Comparison of ENCODE assay signal across 14 cellular contexts in genomic region chr2:55565613-55566012, GRCh38. TPM values are rescaled to one million over a fixed set of nuclear protein-coding genes. Genes with fewer than 3 reads are reported as not detected.
A peak's percentile ranks its signal among the peaks of the same experiment; 100 is the strongest.
DNase-seq lines count a peak whose midpoint lies in the region; ATAC-seq and TF ChIP-seq lines count a peak whose summit lies in the region.
"Had no signal": no experiment of that assay in that cellular context is flagged by ENCODE, and none has a peak within 500 bp of the region (broad histone marks: within the 10 kb centered on the region; RNA-seq: fewer than 3 reads in every experiment).

No MANE protein-coding gene starts in this region.

- H4K8ac ChIP-seq in trophoblast cell (ENCODE audit: low read depth, low read length) = no peak overlapping the region

- no peak overlapping the region for H3K4me3 Mint-ChIP-seq in activated CD4-positive, alpha-beta T cell treated with anti-CD3 and anti-CD28 coated beads, Interleukin-2, amount 10 ng/mL, durations not matched to agents 24 days and 14 days
- H3K4me3 Mint-ChIP-seq in natural killer cell = no peak overlapping the region
- H3K4me3 Mint-ChIP-seq in natural killer cell treated with Interleukin-12 subunit alpha and Interleukin-12 subunit beta and Interleukin-15 and Interleukin-18, amount 100 ng/mL, for 72 hours = no peak overlapping the region
- H3K4me3 Mint-ChIP-seq in activated naive CD8-positive, alpha-beta T cell treated with anti-CD3 and anti-CD28 coated beads, Interleukin-2, amount 10 ng/mL, durations not matched to agents 7 days and 5 days = no peak overlapping the region

- no peaks in the 10 kb centered on the region for H3K27me3 ChIP-seq in trophoblast cell (ENCODE audit: insufficient read depth, low read length)
- H3K27me3 ChIP-seq: BLaER1 treated with 17β-estradiol and CSF1 and Interleukin-3, amounts not matched to agents 10 nM and 100 nM had no signal

- peaks cover 5% of the 10 kb centered on the region for H3K9me3 Mint-ChIP-seq in activated CD4-positive, alpha-beta T cell treated with anti-CD3 and anti-CD28 coated beads, Interleukin-2, amount 10 ng/mL, durations not matched to agents 24 days and 14 days
- no peaks in the 10 kb centered on the region for H3K9me3 Mint-ChIP-seq in natural killer cell
- no peaks in the 10 kb centered on the region for H3K9me3 Mint-ChIP-seq in natural killer cell treated with Interleukin-12 subunit alpha and Interleukin-12 subunit beta and Interleukin-15 and Interleukin-18, amount 100 ng/mL, for 72 hours
- H3K9me3 Mint-ChIP-seq in activated naive CD8-positive, alpha-beta T cell treated with anti-CD3 and anti-CD28 coated beads, Interleukin-2, amount 10 ng/mL, durations not matched to agents 7 days and 5 days = peaks cover 9% of the 10 kb centered on the region

- no peaks in the 10 kb centered on the region for H3K79me2 ChIP-seq in trophoblast cell (ENCODE audit: control insufficient read depth, insufficient read depth, low read length, poor library complexity)

- no peak overlapping the region for H2AK5ac ChIP-seq in trophoblast cell (ENCODE audit: low read length)

- H2BK120ac ChIP-seq in trophoblast cell (ENCODE audit: insufficient read depth, low read length, poor library complexity) = no peak overlapping the region

- H3K27ac Mint-ChIP-seq in activated CD4-positive, alpha-beta T cell treated with anti-CD3 and anti-CD28 coated beads, Interleukin-2, amount 10 ng/mL, durations not matched to agents 24 days and 14 days = peak overlapping the region; percentile 41
- peak overlapping the region; percentile 8 to 64 for H3K27ac Mint-ChIP-seq in natural killer cell
- H3K27ac Mint-ChIP-seq in natural killer cell treated with Interleukin-12 subunit alpha and Interleukin-12 subunit beta and Interleukin-15 and Interleukin-18, amount 100 ng/mL, for 72 hours = no peak overlapping the region
- H3K27ac Mint-ChIP-seq in activated naive CD8-positive, alpha-beta T cell treated with anti-CD3 and anti-CD28 coated beads, Interleukin-2, amount 10 ng/mL, durations not matched to agents 7 days and 5 days = peak overlapping the region; percentile 18

- no peaks in the 10 kb centered on the region for H3K27me3 Mint-ChIP-seq in activated CD4-positive, alpha-beta T cell treated with anti-CD3 and anti-CD28 coated beads, Interleukin-2, amount 10 ng/mL, durations not matched to agents 24 days and 14 days
- H3K27me3 Mint-ChIP-seq in natural killer cell (ENCODE audit: low read depth in 2 of 2) = no peaks in the 10 kb centered on the region
- H3K27me3 Mint-ChIP-seq in natural killer cell treated with Interleukin-12 subunit alpha and Interleukin-12 subunit beta and Interleukin-15 and Interleukin-18, amount 100 ng/mL, for 72 hours = no peaks in the 10 kb centered on the region
- no peaks in the 10 kb centered on the region for H3K27me3 Mint-ChIP-seq in activated naive CD8-positive, alpha-beta T cell treated with anti-CD3 and anti-CD28 coated beads, Interleukin-2, amount 10 ng/mL, durations not matched to agents 7 days and 5 days

- no peak overlapping the region for H3K14ac ChIP-seq in trophoblast cell (ENCODE audit: low read length)

- peaks cover 27 to 28% of the 10 kb centered on the region in 2 experiments for H3K36me3 ChIP-seq in trophoblast cell (ENCODE audit: control insufficient read depth in 1 of 2, insufficient read depth in 2 of 2, low read length in 2 of 2)

- peaks cover 6% of the 10 kb centered on the region for H3K9me3 ChIP-seq in trophoblast cell (ENCODE audit: insufficient read depth, low read depth, low read length)

- no peak overlapping the region for H3K23ac ChIP-seq in trophoblast cell (ENCODE audit: low read length)

- no peak overlapping the region for H3K4me2 ChIP-seq in trophoblast cell (ENCODE audit: low read length)
- H3K4me2 ChIP-seq: BLaER1 treated with 17β-estradiol and CSF1 and Interleukin-3, amounts not matched to agents 10 nM and 100 nM had no signal

- H3K4me1 ChIP-seq in trophoblast cell (ENCODE audit: control insufficient read depth in 1 of 2, insufficient read depth in 2 of 2, low read length in 2 of 2) = no peaks in the 10 kb centered on the region
- H3K4me1 ChIP-seq: BLaER1 treated with 17β-estradiol and CSF1 and Interleukin-3, amounts not matched to agents 10 nM and 100 nM had no signal

- no peak for ATAC-seq in natural killer cell
- ATAC-seq in natural killer cell treated with Interleukin-12 subunit alpha and Interleukin-12 subunit beta and Interleukin-15 and Interleukin-18, amount 100 ng/mL, for 72 hours = no peak
- peak; percentile 39 for ATAC-seq in activated naive CD8-positive, alpha-beta T cell treated with anti-CD3 and anti-CD28 coated beads, Interleukin-2, amount 10 ng/mL, durations not matched to agents 7 days and 5 days (ENCODE audit: low read depth)
- ATAC-seq in GM18858 (IDR thresholded peaks at IDR 0.05; ENCODE audit: unreplicated experiment) = no peak

- POLR2A ChIA-PET in activated naive CD8-positive, alpha-beta T cell treated with anti-CD3 and anti-CD28 coated beads, Interleukin-2, amount 10 ng/mL, durations not matched to agents 7 days and 5 days (lab: Charles Lee) = no interaction called here

- no peak overlapping the region for H2BK5ac ChIP-seq in trophoblast cell (ENCODE audit: low read depth, low read length, poor library complexity)

- peaks cover 7% of the 10 kb centered on the region for H3K4me1 Mint-ChIP-seq in activated CD4-positive, alpha-beta T cell treated with anti-CD3 and anti-CD28 coated beads, Interleukin-2, amount 10 ng/mL, durations not matched to agents 24 days and 14 days
- peaks cover 5% of the 10 kb centered on the region in 2 donors for H3K4me1 Mint-ChIP-seq in natural killer cell
- peaks cover 10 to 16% of the 10 kb centered on the region in 2 donors for H3K4me1 Mint-ChIP-seq in natural killer cell treated with Interleukin-12 subunit alpha and Interleukin-12 subunit beta and Interleukin-15 and Interleukin-18, amount 100 ng/mL, for 72 hours (ENCODE audit: low read depth in 2 of 2)
- peaks cover 10% of the 10 kb centered on the region for H3K4me1 Mint-ChIP-seq in activated naive CD8-positive, alpha-beta T cell treated with anti-CD3 and anti-CD28 coated beads, Interleukin-2, amount 10 ng/mL, durations not matched to agents 7 days and 5 days

- no peak overlapping the region for H3K27ac ChIP-seq in trophoblast cell (ENCODE audit: low read depth, low read length)
- H3K27ac ChIP-seq: BLaER1 treated with 17β-estradiol and CSF1 and Interleukin-3, amounts not matched to agents 10 nM and 100 nM had no signal

- peaks cover 68% of the 10 kb centered on the region for H3K36me3 Mint-ChIP-seq in activated CD4-positive, alpha-beta T cell treated with anti-CD3 and anti-CD28 coated beads, Interleukin-2, amount 10 ng/mL, durations not matched to agents 24 days and 14 days (ENCODE audit: low read depth)
- peaks cover 24% of the 10 kb centered on the region for H3K36me3 Mint-ChIP-seq in natural killer cell
- H3K36me3 Mint-ChIP-seq in natural killer cell treated with Interleukin-12 subunit alpha and Interleukin-12 subunit beta and Interleukin-15 and Interleukin-18, amount 100 ng/mL, for 72 hours = peaks cover 33% of the 10 kb centered on the region
- H3K36me3 Mint-ChIP-seq in activated naive CD8-positive, alpha-beta T cell treated with anti-CD3 and anti-CD28 coated beads, Interleukin-2, amount 10 ng/mL, durations not matched to agents 7 days and 5 days = peaks cover 61% of the 10 kb centered on the region

- H3K4me3 ChIP-seq in trophoblast cell (ENCODE audit: low read depth, low read length) = no peak overlapping the region
- H3K4me3 ChIP-seq: BLaER1 treated with 17β-estradiol and CSF1 and Interleukin-3, amounts not matched to agents 10 nM and 100 nM had no signal

- H4K91ac ChIP-seq in trophoblast cell (ENCODE audit: low read depth, low read length) = no peak overlapping the region

- H3K4ac ChIP-seq in trophoblast cell (ENCODE audit: low read depth, low read length) = no peak overlapping the region

- H2BK12ac ChIP-seq in trophoblast cell (ENCODE audit: low read length) = no peak overlapping the region

- no peak for DNase-seq in activated CD4-positive, alpha-beta T cell treated with anti-CD3 and anti-CD28 coated beads, Interleukin-2, amount 10 ng/mL, durations not matched to agents 24 days and 14 days
- DNase-seq in activated CD4-positive, alpha-beta T cell treated with anti-CD3 and anti-CD28 coated beads, Interleukin-2, amount 50 U/mL, for 1 hour = no peak
- DNase-seq in natural killer cell (no peak), H4 (ENCODE audit: low spot score) (no peak), trophoblast cell (no peak)
- DNase-seq in natural killer cell treated with Interleukin-12 subunit alpha and Interleukin-12 subunit beta and Interleukin-15 and Interleukin-18, amount 100 ng/mL, for 72 hours (ENCODE audit: low spot score) = no peak
- DNase-seq in activated naive CD8-positive, alpha-beta T cell treated with anti-CD3 and anti-CD28 coated beads, Interleukin-2, amount 10 ng/mL, durations not matched to agents 7 days and 5 days = no peak
- DNase-seq: DMS53, HCEC 1CT, Karpas-422, NCI-H187 treated with DMSO at 0.1 percent for 48 hours, NCI-H446 had no signal

- H3K9ac ChIP-seq in trophoblast cell (ENCODE audit: low read length) = no peak overlapping the region
- H3K9ac ChIP-seq: BLaER1 treated with 17β-estradiol and CSF1 and Interleukin-3, amounts not matched to agents 10 nM and 100 nM had no signal

- WGBS in trophoblast cell (ENCODE audit: extremely low coverage, insufficient coverage, insufficient read length) = no CpG with 5 or more reads among the region's 1 CpG

- no peak overlapping the region for H4K12ac ChIP-seq in trophoblast cell (ENCODE audit: low read depth, low read length)

- H2AFZ ChIP-seq in trophoblast cell (ENCODE audit: insufficient read depth, low read length, poor library complexity) = no peak overlapping the region

- intact Hi-C loops in activated CD4-positive, alpha-beta T cell treated with anti-CD3 and anti-CD28 coated beads, Interleukin-2, amount 10 ng/mL, durations not matched to agents 24 days and 14 days (cut with micrococcal nuclease) = loop anchor here (10.0 kb wide), 1 partner anchor 49 kb away; the partner anchor contains the start of gene PPP4R3B
- intact Hi-C loops in natural killer cell (cut with micrococcal nuclease) = no loop called here

- no peak overlapping the region for H3K18ac ChIP-seq in trophoblast cell (ENCODE audit: low read length)

- no peak for TF ChIP-seq CTCF in natural killer cell (IDR thresholded peaks at IDR 0.05)

- H3K79me1 ChIP-seq in trophoblast cell (ENCODE audit: low read length) = no peaks in the 10 kb centered on the region

RNA-seq across cellular contexts. Expression of gene CFAP36, which starts 46.1 kb away (rescaled TPM):
- total RNA-seq in activated CD4-positive, alpha-beta T cell treated with anti-CD3 and anti-CD28 coated beads, Interleukin-2, amount 10 ng/mL, durations not matched to agents 24 days and 14 days = 22.1 and 25.1 TPM in 2 replicates
- 10 to 100 TPM; 11.6 to 14.3 (median 12.4) TPM for total RNA-seq in natural killer cell
- total RNA-seq in natural killer cell treated with Interleukin-12 subunit alpha and Interleukin-12 subunit beta and Interleukin-15 and Interleukin-18, amount 100 ng/mL, for 72 hours = 10 to 100 TPM; 20.0 to 24.7 TPM
- 10 to 100 TPM; 25.1 to 28.2 TPM for total RNA-seq in activated naive CD8-positive, alpha-beta T cell treated with anti-CD3 and anti-CD28 coated beads, Interleukin-2, amount 10 ng/mL, durations not matched to agents 7 days and 5 days
- 31.6 and 42.5 TPM in 2 replicates for total RNA-seq in H4 (2014; rRNA removed; shearing (Covaris generic))
- polyA plus RNA-seq in trophoblast cell (2013) = 10.2 and 11.7 TPM in 2 replicates

RNA-seq across cellular contexts. Expression of gene PPP4R3B, which starts 51.8 kb away (rescaled TPM):
- 78.1 and 82.7 TPM in 2 replicates for total RNA-seq in activated CD4-positive, alpha-beta T cell treated with anti-CD3 and anti-CD28 coated beads, Interleukin-2, amount 10 ng/mL, durations not matched to agents 24 days and 14 days
- total RNA-seq in natural killer cell = 10 to 100 TPM; 65.1 to 97.9 (median 84.9) TPM
- total RNA-seq in natural killer cell treated with Interleukin-12 subunit alpha and Interleukin-12 subunit beta and Interleukin-15 and Interleukin-18, amount 100 ng/mL, for 72 hours = 10 to 100 TPM; 80.1 to 92.4 TPM
- 10 to 100 TPM; 78.1 to 81.7 TPM for total RNA-seq in activated naive CD8-positive, alpha-beta T cell treated with anti-CD3 and anti-CD28 coated beads, Interleukin-2, amount 10 ng/mL, durations not matched to agents 7 days and 5 days
- 19.4 and 26.8 TPM in 2 replicates for total RNA-seq in H4 (2014; rRNA removed; shearing (Covaris generic))
- 30.1 and 30.7 TPM in 2 replicates for polyA plus RNA-seq in trophoblast cell (2013)

Comparison
In these comparisons a context has a peak if more than half of its experiments do, and no peak if none do; other contexts are left out.
1. H3K27ac Mint-ChIP-seq: peak in activated CD4-positive, alpha-beta T cell treated with anti-CD3 and anti-CD28 coated beads, Interleukin-2, amount 10 ng/mL, durations not matched to agents 24 days and 14 days (single experiment), natural killer cell (2 of 2) and activated naive CD8-positive, alpha-beta T cell treated with anti-CD3 and anti-CD28 coated beads, Interleukin-2, amount 10 ng/mL, durations not matched to agents 7 days and 5 days (single experiment); none in natural killer cell treated with Interleukin-12 subunit alpha and Interleukin-12 subunit beta and Interleukin-15 and Interleukin-18, amount 100 ng/mL, for 72 hours (0 of 2).